In the genomic region with DNA sequence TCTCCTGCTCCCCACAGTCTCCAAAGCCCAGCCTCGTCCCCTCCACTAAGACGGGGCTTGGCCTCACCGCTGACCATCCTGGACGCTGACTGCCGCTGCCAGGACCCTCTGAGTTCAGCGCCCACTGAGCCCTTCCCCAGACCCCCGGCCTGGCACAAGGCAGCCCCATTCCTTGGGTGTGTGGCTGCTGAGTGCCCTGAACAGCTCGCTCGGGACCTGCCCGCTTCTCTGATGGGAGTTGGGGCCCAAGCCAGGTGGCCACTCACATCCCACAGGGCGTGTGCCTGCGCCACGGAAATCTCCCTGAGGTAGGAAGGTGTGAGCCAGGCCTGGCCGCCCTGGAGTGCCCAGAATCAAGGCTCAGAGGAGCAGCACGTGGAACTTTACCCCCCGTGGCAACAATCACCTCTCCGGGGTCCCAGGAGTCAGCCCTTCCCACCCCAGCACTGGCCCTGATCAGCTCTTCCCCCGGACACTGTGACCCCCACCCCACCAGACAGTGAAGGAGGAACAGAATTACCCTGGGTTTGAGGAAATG, we compare ENCODE assay signal across 16 cellular contexts. TPM values are rescaled to one million over a fixed set of nuclear protein-coding genes. Genes with fewer than 3 reads are reported as not detected.
DNase-seq lines count a peak whose midpoint lies in the region; ATAC-seq and TF ChIP-seq lines count a peak whose summit lies in the region.
"Had no signal": no experiment of that assay in that cellular context is flagged by ENCODE, and none has a peak within 500 bp of the region (broad histone marks: within the 10 kb centered on the region; RNA-seq: fewer than 3 reads in every experiment).

No MANE protein-coding gene starts in this region.

- no peaks in the 10 kb centered on the region for H3K27me3 ChIP-seq in right cardiac atrium (ENCODE audit: control insufficient read depth, insufficient read depth)
- H3K27me3 ChIP-seq in right atrium auricular region = no peaks in the 10 kb centered on the region
- H3K27me3 ChIP-seq in mesenchymal stem cell (ENCODE audit: control insufficient read depth in 1 of 2, insufficient read depth in 1 of 2, low read length in 2 of 2) = no peaks in the 10 kb centered on the region
- no peaks in the 10 kb centered on the region for H3K27me3 ChIP-seq in aorta (ENCODE audit: control insufficient read depth in 1 of 2, insufficient read depth in 2 of 2, low read length in 1 of 2)

- no peak overlapping the region for H3K4me3 Mint-ChIP-seq in glutamatergic neuron (ENCODE audit: unreplicated experiment)
- H3K4me3 Mint-ChIP-seq: CD14-positive monocyte; CD8-positive, alpha-beta T cell had no signal

- no peaks in the 10 kb centered on the region for H3K4me1 ChIP-seq in right cardiac atrium (ENCODE audit: control insufficient read depth, insufficient read depth, low read length)
- peaks cover 0 to 12% of the 10 kb centered on the region in 2 donors for H3K4me1 ChIP-seq in right atrium auricular region
- peaks cover 10% of the 10 kb centered on the region for H3K4me1 ChIP-seq in mesenchymal stem cell (ENCODE audit: control insufficient read depth, insufficient read depth, low read depth, low read length)
- H3K4me1 ChIP-seq in aorta (ENCODE audit: control insufficient read depth in 1 of 2, insufficient read depth in 2 of 2, low read length in 2 of 2) = no peaks in the 10 kb centered on the region
- H3K4me1 ChIP-seq: A549 had no signal

- peak overlapping the region; percentile 15 for H4K91ac ChIP-seq in mesenchymal stem cell (ENCODE audit: low read length)

- peak; percentile 13 to 45 (median 35) for DNase-seq in right cardiac atrium
- no peak for DNase-seq in right atrium auricular region (ENCODE audit: low spot score)
- DNase-seq in glutamatergic neuron = peak; percentile 11
- DNase-seq in mesenchymal stem cell = no peak
- peak; percentile 38 to 67 for DNase-seq in aorta
- no peak for DNase-seq in KG1 (lab: John Stamatoyannopoulos, UW)
- no peak for DNase-seq in NK-92 (lab: John Stamatoyannopoulos, UW; ENCODE audit: unreplicated experiment)
- DNase-seq: COR-L47, DMS153, DMS79 treated with DMSO at 0.1 percent for 48 hours, EL had no signal

- peaks cover 18% of the 10 kb centered on the region for H3K79me1 ChIP-seq in mesenchymal stem cell (replicated peaks; ENCODE audit: low read length, poor library complexity, severe bottlenecking)

- no peak overlapping the region for H4K8ac ChIP-seq in mesenchymal stem cell (ENCODE audit: low read length)

- peaks cover 12% of the 10 kb centered on the region for H3K27me3 Mint-ChIP-seq in glutamatergic neuron (ENCODE audit: unreplicated experiment)

- ATAC-seq in right cardiac atrium (no peak), aorta (ENCODE audit: low FRiP score) (no peak)
- ATAC-seq: A549; CD8-positive, alpha-beta T cell; HCT116 had no signal

- TF ChIP-seq CTCF in right atrium auricular region (IDR thresholded peaks at IDR 0.05) (no peak), glutamatergic neuron (IDR thresholded peaks at IDR 0.05; ENCODE audit: partially characterized antibody, unreplicated experiment) (no peak)

- no peak overlapping the region for H3K23ac ChIP-seq in mesenchymal stem cell (ENCODE audit: low read length in 2 of 2)

- no peak overlapping the region for H2BK15ac ChIP-seq in mesenchymal stem cell (ENCODE audit: low read depth, poor library complexity, severe bottlenecking)

- intact Hi-C loops in right cardiac atrium (cut with DNase I) (no loop called here), aorta (cut with DNase I) (no loop called here)

- H2BK12ac ChIP-seq in mesenchymal stem cell (ENCODE audit: low read length in 2 of 2) = no peak overlapping the region

- H3K9me3 ChIP-seq in right cardiac atrium (ENCODE audit: control insufficient read depth, low read length) (no peaks in the 10 kb centered on the region), right atrium auricular region (no peaks in the 10 kb centered on the region), mesenchymal stem cell (ENCODE audit: control insufficient read depth, low read length) (no peaks in the 10 kb centered on the region), aorta (ENCODE audit: control insufficient read depth, low read length) (no peaks in the 10 kb centered on the region)
- H3K9me3 ChIP-seq: A549 had no signal

- no peak overlapping the region for H3K9ac ChIP-seq in mesenchymal stem cell (ENCODE audit: low read length)
- H3K9ac ChIP-seq: GM23248 had no signal

- H3K27ac ChIP-seq in right cardiac atrium (ENCODE audit: low read length) (no peak overlapping the region), right atrium auricular region (no peak overlapping the region), mesenchymal stem cell (ENCODE audit: low read length, poor library complexity, severe bottlenecking) (no peak overlapping the region), aorta (ENCODE audit: low read depth in 1 of 2, low read length in 2 of 2) (no peak overlapping the region)
- H3K27ac ChIP-seq: A549, GM23248 had no signal

- H3K9me3 Mint-ChIP-seq in glutamatergic neuron (ENCODE audit: unreplicated experiment) = peaks cover 19% of the 10 kb centered on the region
- H3K9me3 Mint-ChIP-seq: CD8-positive, alpha-beta T cell had no signal

- peaks cover 16% of the 10 kb centered on the region for H3K36me3 Mint-ChIP-seq in glutamatergic neuron (ENCODE audit: unreplicated experiment)

- H3K4me3 ChIP-seq in right cardiac atrium (ENCODE audit: low read length) (no peak overlapping the region), right atrium auricular region (no peak overlapping the region), mesenchymal stem cell (ENCODE audit: insufficient read depth in 1 of 2, low read depth in 1 of 2, low read length in 2 of 2) (no peak overlapping the region), aorta (ENCODE audit: low read length in 2 of 2) (no peak overlapping the region)
- H3K4me3 ChIP-seq: A549, GM23248 had no signal

- H3K4me1 Mint-ChIP-seq in glutamatergic neuron (ENCODE audit: low read depth, unreplicated experiment) = no peaks in the 10 kb centered on the region

- H3K36me3 ChIP-seq in right atrium auricular region (no peaks in the 10 kb centered on the region), mesenchymal stem cell (ENCODE audit: control insufficient read depth in 1 of 2, insufficient read depth in 2 of 2, low read depth in 1 of 2, low read length in 2 of 2) (peaks cover 30 to 74% of the 10 kb centered on the region in 2 experiments), aorta (ENCODE audit: control insufficient read depth in 1 of 2, insufficient read depth in 2 of 2, low read length in 1 of 2) (no peaks in the 10 kb centered on the region)

- H2BK5ac ChIP-seq in mesenchymal stem cell (ENCODE audit: low read depth, low read length, poor library complexity, severe bottlenecking) = no peak overlapping the region

- H3K14ac ChIP-seq in mesenchymal stem cell (ENCODE audit: low read length in 2 of 2) = no peak overlapping the region

- WGBS in right cardiac atrium = 90% methylated on average over 18 of the region's 18 CpGs
- WGBS in mesenchymal stem cell = 96% methylated on average over 18 of the region's 18 CpGs
- WGBS in aorta, 2 donors = 94 to 96% methylated on average over 18 of the region's 18 CpGs

- no peak overlapping the region for H2AK5ac ChIP-seq in mesenchymal stem cell (ENCODE audit: low read length, severe bottlenecking)

- no peak overlapping the region for H3K4ac ChIP-seq in mesenchymal stem cell (ENCODE audit: low read depth in 1 of 2, low read length in 2 of 2)

- H3K18ac ChIP-seq in mesenchymal stem cell (ENCODE audit: low read depth in 1 of 2, low read length in 2 of 2) = no peak overlapping the region

- no peak overlapping the region for H3K4me2 ChIP-seq in mesenchymal stem cell (ENCODE audit: low read length, poor library complexity, severe bottlenecking)
- H3K4me2 ChIP-seq: A549 had no signal

- no peak overlapping the region for H2BK120ac ChIP-seq in mesenchymal stem cell (ENCODE audit: low read depth, low read length)

- H2AFZ ChIP-seq in mesenchymal stem cell (ENCODE audit: low read depth, low read length) = no peak overlapping the region
- H2AFZ ChIP-seq: GM23248 had no signal

- H3K27ac Mint-ChIP-seq in glutamatergic neuron (ENCODE audit: unreplicated experiment) = no peak overlapping the region
- H3K27ac Mint-ChIP-seq: CD8-positive, alpha-beta T cell had no signal

RNA-seq across cellular contexts. Expression of gene C13orf46, which starts 20.8 kb away (rescaled TPM):
- total RNA-seq in right cardiac atrium = under 1 TPM; 0.21 to 0.76 (median 0.38) TPM
- 0.20 TPM for polyA plus RNA-seq in right cardiac atrium
- total RNA-seq in right atrium auricular region = 1 to 10 TPM in 1 of 2 donors, under 1 TPM in 1; 0.59 to 2.7 TPM
- total RNA-seq in glutamatergic neuron (ENCODE audit: unreplicated experiment) = 0.71 TPM
- 0.43 TPM for polyA plus RNA-seq in mesenchymal stem cell (2013, experiment 1 of 2)
- 0.45 TPM for polyA plus RNA-seq in mesenchymal stem cell (2013, experiment 2 of 2)
- total RNA-seq in aorta = 1 to 10 TPM; 2.1 to 3.5 TPM
- under 1 TPM; 0.13 to 0.43 TPM for polyA plus RNA-seq in aorta
- total RNA-seq: GM23248 had no signal

Comparison
In these comparisons a context has a peak if more than half of its experiments do, and no peak if none do; other contexts are left out.
1. DNase-seq: peak in right cardiac atrium (3 of 3), glutamatergic neuron (single experiment) and aorta (2 of 2); none in right atrium auricular region (single experiment), mesenchymal stem cell (single experiment), KG1 (single experiment) and NK-92 (single experiment).